Comparison of ENCODE assay signal across 21 cellular contexts in genomic region chr11:1350086-1350725, GRCh38. TPM values are rescaled to one million over a fixed set of nuclear protein-coding genes. Genes with fewer than 3 reads are reported as not detected.
A peak's percentile ranks its signal among the peaks of the same experiment; 100 is the strongest.
DNase-seq lines count a peak whose midpoint lies in the region; ATAC-seq, FAIRE-seq and TF ChIP-seq lines count a peak whose summit lies in the region.
"Had no signal": no experiment of that assay in that cellular context is flagged by ENCODE, and none has a peak within 500 bp of the region (broad histone marks: within the 10 kb centered on the region; RNA-seq: fewer than 3 reads in every experiment).

No MANE protein-coding gene starts in this region.

- no peak for TF ChIP-seq POLR2A in H1 (IDR thresholded peaks at IDR 0.05; ENCODE audit: control extremely low read depth in 1 of 2, low read depth in 2 of 2, low read length in 2 of 2)

- H3K4me2 ChIP-seq in SK-N-SH: no peak overlapping the region
- H3K4me2 ChIP-seq in H1 (ENCODE audit: insufficient read depth in 1 of 2, low read depth in 2 of 2, low read length in 2 of 2): no peak overlapping the region
- H3K4me2 ChIP-seq: GM23338 had no signal

- no peak overlapping the region for H3K14ac ChIP-seq in H1 (ENCODE audit: insufficient read length)

- H4K20me1 ChIP-seq in SK-N-SH (ENCODE audit: insufficient read depth) (no peaks in the 10 kb centered on the region), H1 (replicated peaks in 1 of 2; ENCODE audit: control insufficient read depth in 1 of 2, insufficient read depth in 2 of 2, low read length in 2 of 2) (peaks cover 0 to 2% of the 10 kb centered on the region in 2 experiments)

- no peak overlapping the region for H4K8ac ChIP-seq in H1 (ENCODE audit: extremely low read depth, insufficient read depth, low read length)

- no peak overlapping the region for H4K91ac ChIP-seq in H1 (replicated peaks; ENCODE audit: insufficient read length, low read length)

- ATAC-seq in SK-N-SH treated with all-trans-retinoic acid at 6 μM for 48 hours: no peak
- ATAC-seq in mucosa of descending colon: peak; percentile 11
- ATAC-seq in upper lobe of right lung: no peak
- ATAC-seq in HG03175 (IDR thresholded peaks at IDR 0.05; ENCODE audit: unreplicated experiment): no peak
- ATAC-seq: K562 had no signal

- no peaks in the 10 kb centered on the region for H3K27me3 ChIP-seq in SK-N-SH (ENCODE audit: insufficient read depth)
- H3K27me3 ChIP-seq in H1 (replicated peaks in 1 of 4; ENCODE audit: control insufficient read depth in 3 of 4, extremely low read depth in 1 of 4, insufficient read depth in 3 of 4, low read length in 3 of 4): no peaks in the 10 kb centered on the region
- peaks cover 7% of the 10 kb centered on the region for H3K27me3 ChIP-seq in upper lobe of right lung
- H3K27me3 ChIP-seq: BE2C, SJCRH30 had no signal

- H4K5ac ChIP-seq in H1 (ENCODE audit: insufficient read length, low read depth, low read length): no peak overlapping the region

- no peak overlapping the region for H3K18ac ChIP-seq in H1 (ENCODE audit: extremely low read depth, low read length)

- H3K27ac ChIP-seq in SK-N-SH (ENCODE audit: low read depth in 2 of 2, low read length in 1 of 2) (no peak overlapping the region), H1 (ENCODE audit: low read depth, low read length) (no peak overlapping the region), upper lobe of right lung (no peak overlapping the region)
- H3K27ac ChIP-seq: 22Rv1, SJCRH30 had no signal

- CTCF ChIA-PET in SK-N-SH (lab: Yijun Ruan, JAX) (no interaction called here), H1 (lab: Charles Lee; ENCODE audit: partially characterized antibody) (interaction anchor here (1.4 kb wide), 1 partner anchor 42 kb away, joined by 3 read pairs; no protein-coding TSS in a partner anchor)

- H3K4me1 ChIP-seq in SK-N-SH (ENCODE audit: control insufficient read depth in 1 of 2, insufficient read depth in 2 of 2, low read depth in 1 of 2, low read length in 1 of 2) (no peaks in the 10 kb centered on the region; a peak in 1 of 4 replicates), H1 (replicated peaks in 1 of 4; ENCODE audit: control insufficient read depth in 3 of 4, insufficient read depth in 4 of 4, low read length in 3 of 4) (peaks cover 0 to 7% (median 4%) of the 10 kb centered on the region in 4 experiments; a peak in 4 of 7 replicates), mucosa of descending colon (ENCODE audit: low read depth) (no peaks in the 10 kb centered on the region), upper lobe of right lung (no peaks in the 10 kb centered on the region)
- H3K4me1 ChIP-seq: BE2C, SJCRH30 had no signal

- H2BK120ac ChIP-seq in H1 (replicated peaks; ENCODE audit: low read depth, low read length): no peak overlapping the region

- no peak overlapping the region for H3K4ac ChIP-seq in H1 (replicated peaks; ENCODE audit: insufficient read length, low read depth, low read length)

- H2AK5ac ChIP-seq in H1 (ENCODE audit: low read depth, low read length): no peak overlapping the region

- TF ChIP-seq RAD21 in SK-N-SH (IDR thresholded peaks at IDR 0.05; ENCODE audit: low read length) (no peak), H1 (IDR thresholded peaks at IDR 0.05 in 1 of 2, conservative IDR thresholded peaks at IDR 0.05 in 1 of 2; ENCODE audit: low read depth in 2 of 2, low read length in 2 of 2) (no peak)

- H3K23ac ChIP-seq in H1 (ENCODE audit: insufficient read length): no peak overlapping the region

- peak; percentile 27 for DNase-seq in SK-N-SH
- DNase-seq in H1 (ENCODE audit: low read depth in 1 of 2, low spot score in 2 of 2): no peak
- DNase-seq in mucosa of descending colon: peak in 1 of 3 donors; percentile 10
- DNase-seq in upper lobe of right lung: peak; percentile 54
- no peak for DNase-seq in occipital lobe (lab: John Stamatoyannopoulos, UW)
- DNase-seq in foreskin melanocyte: no peak
- DNase-seq: BE2C; CD4-positive, alpha-beta T cell; GF-D8; NCI-H1105; NCI-H1694 treated with DMSO at 0.1 percent for 48 hours; NCI-H2227 treated with DMSO at 0.1 percent for 48 hours; NCI-H510A treated with DMSO at 0.1 percent for 48 hours; NCI-H82; SJCRH30 had no signal

- H3K9ac ChIP-seq in SK-N-SH: no peak overlapping the region
- H3K9ac ChIP-seq in H1 (replicated peaks in 1 of 4; ENCODE audit: extremely low read depth in 1 of 4, low read depth in 3 of 4, low read length in 3 of 4): no peak overlapping the region

- H3K56ac ChIP-seq in H1 (replicated peaks; ENCODE audit: insufficient read length, low read depth, low read length): no peak overlapping the region

- no peak for TF ChIP-seq EP300 in SK-N-SH (IDR thresholded peaks at IDR 0.05; ENCODE audit: borderline replicate concordance in 1 of 2, low read depth in 1 of 2, low read length in 1 of 2)
- no peak for TF ChIP-seq EP300 in H1 (IDR thresholded peaks at IDR 0.05; ENCODE audit: borderline replicate concordance in 1 of 2, low read depth in 2 of 2, low read length in 2 of 2)

- H3K36me3 ChIP-seq in SK-N-SH (replicated peaks in 1 of 2; ENCODE audit: control insufficient read depth in 1 of 2, insufficient read depth in 2 of 2, low read length in 1 of 2) (no peaks in the 10 kb centered on the region), H1 (ENCODE audit: control insufficient read depth in 2 of 4, insufficient read depth in 4 of 4, low read length in 3 of 4) (no peaks in the 10 kb centered on the region), mucosa of descending colon (ENCODE audit: low read depth) (no peaks in the 10 kb centered on the region), upper lobe of right lung (no peaks in the 10 kb centered on the region)
- H3K36me3 ChIP-seq: BE2C, SJCRH30 had no signal

- intact Hi-C loops in mucosa of descending colon (cut with DNase I, micrococcal nuclease) (no loop called here), upper lobe of right lung (cut with DNase I) (no loop called here)

- H2BK5ac ChIP-seq in H1 (ENCODE audit: low read depth, low read length): no peak overlapping the region

- 69% methylated on average over 13 of the region's 22 CpGs for WGBS in SK-N-SH (ENCODE audit: low lambda C conversion rate)
- WGBS in H1 (ENCODE audit: extremely low coverage in 1 of 2, insufficient coverage in 1 of 2, insufficient read length in 1 of 2, insufficient replicate concordance in 2 of 2, low coverage in 1 of 2, low lambda C conversion rate in 2 of 2, missing lambda C conversion rate in 1 of 2), 2 experiments: 87% methylated on average over 16 of the region's 22 CpGs; no CpG with 5 or more reads in 1 of the 2 experiments

- H3K9me2 ChIP-seq in SK-N-SH: no peaks in the 10 kb centered on the region

- H3K79me1 ChIP-seq in H1 (ENCODE audit: low read depth, low read length): no peaks in the 10 kb centered on the region

- no peak overlapping the region for H2AFZ ChIP-seq in SK-N-SH (ENCODE audit: low read depth)
- no peak overlapping the region for H2AFZ ChIP-seq in H1 (ENCODE audit: low read length)

- TF ChIP-seq CTCF in SK-N-SH (IDR thresholded peaks at IDR 0.05) (no peak), H1 (IDR thresholded peaks at IDR 0.05; ENCODE audit: control extremely low read depth in 1 of 3, insufficient read depth in 1 of 3, low read depth in 1 of 3, low read length in 3 of 3) (no peak), mucosa of descending colon (IDR thresholded peaks at IDR 0.05) (no peak), upper lobe of right lung (IDR thresholded peaks at IDR 0.05) (no peak)

- H2BK20ac ChIP-seq in H1 (ENCODE audit: low read length): no peak overlapping the region

- POLR2A ChIA-PET in SK-N-SH (lab: Yijun Ruan, JAX) (no interaction called here), H1 (lab: Charles Lee; ENCODE audit: partially characterized antibody) (interaction anchor here (1.1 to 3.3 kb wide), 9 partner anchors 7 to 42 kb away, joined by 4 to 13 read pairs (median 7); partner anchors contain the start of genes BRSK2 and TOLLIP)

- no peaks in the 10 kb centered on the region for H3F3A ChIP-seq in SK-N-SH (replicated peaks; ENCODE audit: insufficient read depth)

- H3K4me3 ChIP-seq in SK-N-SH (ENCODE audit: low read depth in 2 of 2, low read length in 1 of 2) (no peak overlapping the region), H1 (ENCODE audit: extremely low read depth in 1 of 4, insufficient read depth in 2 of 4, low read depth in 3 of 4, low read length in 4 of 4) (no peak overlapping the region), mucosa of descending colon (no peak overlapping the region), upper lobe of right lung (no peak overlapping the region)
- H3K4me3 ChIP-seq: GM23338, K562, SJCRH30 had no signal

- no peak overlapping the region for H2BK15ac ChIP-seq in H1 (ENCODE audit: low read length)

- H3K9me3 ChIP-seq in SK-N-SH (no peaks in the 10 kb centered on the region), H1 (ENCODE audit: insufficient read depth in 2 of 2, low read depth in 1 of 2, low read length in 1 of 2) (peaks cover 0 to 5% of the 10 kb centered on the region in 2 experiments; a peak in 1 of 4 replicates), mucosa of descending colon (no peaks in the 10 kb centered on the region), upper lobe of right lung (no peaks in the 10 kb centered on the region)
- H3K9me3 ChIP-seq: BE2C, SJCRH30 had no signal

- H3K23me2 ChIP-seq in H1 (ENCODE audit: low read depth, low read length): no peaks in the 10 kb centered on the region

- no peak for FAIRE-seq in H1 (lab: Jason Lieb, UNC)
- FAIRE-seq: GM18507, K562 had no signal

- H2BK12ac ChIP-seq in H1 (ENCODE audit: low read depth, low read length): 0 out of 2 replicates have a peak overlapping the region, but pooled peaks have one; percentile 27

- H3K79me2 ChIP-seq in SK-N-SH (ENCODE audit: insufficient read depth) (no peaks in the 10 kb centered on the region), H1 (ENCODE audit: control insufficient read depth in 1 of 2, insufficient read depth in 2 of 2, low read length in 2 of 2) (no peaks in the 10 kb centered on the region)

RNA-seq across cellular contexts. Expression of gene BRSK2, which starts 39.5 kb away (rescaled TPM):
- polyA plus RNA-seq in SK-N-SH (2012; rRNA removed): 0.64 and 0.80 TPM in 2 replicates
- 0.26 and 0.68 TPM in 2 replicates for polyA plus RNA-seq in SK-N-SH (2012; cell fraction: cytosol; rRNA removed)
- 1.1 and 3.0 TPM in 2 replicates for polyA plus RNA-seq in SK-N-SH (2012; cell fraction: nucleus; rRNA removed)
- total RNA-seq in H1 (2021; fragmentation: NEBNext Ultra II Directional; extraction: Animal tissue kit (Norgen Biotek cat#: 25700)): 26.2 and 27.1 TPM in 2 replicates
- polyA plus RNA-seq in H1 (2011; rRNA removed): 17.3 and 23.9 TPM in 2 replicates
- 18.7 TPM for polyA plus RNA-seq in H1 (2011; cell fraction: cytosol; rRNA removed)
- polyA plus RNA-seq in H1 (2011; cell fraction: nucleus; rRNA removed): 79.9 TPM
- polyA plus RNA-seq in H1 (2012, experiment 1 of 2): 19.0 to 31.0 TPM (median 27.3 TPM) in 4 replicates
- 18.0 TPM for polyA plus RNA-seq in H1 (2012, experiment 2 of 2)
- 27.0 TPM for polyA plus RNA-seq in H1 (2013, experiment 1 of 2)
- 24.6 TPM for polyA plus RNA-seq in H1 (2013, experiment 2 of 2)
- polyA minus RNA-seq in H1 (2011; rRNA and poly(A)+ RNA removed): 6.4 and 6.5 TPM in 2 replicates
- 10.0 TPM for polyA minus RNA-seq in H1 (2011; cell fraction: cytosol; rRNA and poly(A)+ RNA removed)
- 18.1 TPM for polyA minus RNA-seq in H1 (2011; cell fraction: nucleus; rRNA and poly(A)+ RNA removed)
- total RNA-seq in mucosa of descending colon: 1 to 10 TPM in 1 of 3 donors, under 1 TPM in 2; 0.58 to 4.3 (median 0.60) TPM
- 0.26 TPM for total RNA-seq in upper lobe of right lung
- total RNA-seq in occipital lobe: 32.8 TPM
- total RNA-seq: SJCRH30 had no signal

RNA-seq across cellular contexts. Expression of gene TOLLIP, which starts 40.8 kb away (rescaled TPM):
- polyA plus RNA-seq in SK-N-SH (2012; rRNA removed) (42.6 and 55.4 TPM in 2 replicates), H1 (2011; rRNA removed) (34.7 and 43.8 TPM in 2 replicates)
- 21.1 and 39.4 TPM in 2 replicates for polyA plus RNA-seq in SK-N-SH (2012; cell fraction: cytosol; rRNA removed)
- 37.6 and 42.4 TPM in 2 replicates for polyA plus RNA-seq in SK-N-SH (2012; cell fraction: nucleus; rRNA removed)
- 23.7 and 28.1 TPM in 2 replicates for total RNA-seq in H1 (2021; fragmentation: NEBNext Ultra II Directional; extraction: Animal tissue kit (Norgen Biotek cat#: 25700))
- 27.0 TPM for polyA plus RNA-seq in H1 (2011; cell fraction: cytosol; rRNA removed)
- polyA plus RNA-seq in H1 (2011; cell fraction: nucleus; rRNA removed): 37.5 TPM
- polyA plus RNA-seq in H1 (2012, experiment 1 of 2): 17.1 to 27.7 TPM (median 23.6 TPM) in 4 replicates
- 15.2 TPM for polyA plus RNA-seq in H1 (2012, experiment 2 of 2)
- polyA plus RNA-seq in H1 (2013, experiment 1 of 2): 9.5 TPM
- 8.9 TPM for polyA plus RNA-seq in H1 (2013, experiment 2 of 2)
- 15.8 and 29.8 TPM in 2 replicates for polyA minus RNA-seq in H1 (2011; rRNA and poly(A)+ RNA removed)
- polyA minus RNA-seq in H1 (2011; cell fraction: cytosol; rRNA and poly(A)+ RNA removed): 16.5 TPM
- 31.6 TPM for polyA minus RNA-seq in H1 (2011; cell fraction: nucleus; rRNA and poly(A)+ RNA removed)
- total RNA-seq in mucosa of descending colon (10 to 100 TPM; 62.4 to 65.4 (median 62.5) TPM), upper lobe of right lung (71.1 TPM), occipital lobe (17.8 TPM)

Comparison
In these comparisons a context has a peak if more than half of its experiments do, and no peak if none do; other contexts are left out.
1. DNase-seq: peak in SK-N-SH (single experiment) and upper lobe of right lung (single experiment); none in H1 (0 of 2), occipital lobe (single experiment) and foreskin melanocyte (single experiment).